ENCODE assay signal across 36 cellular contexts in genomic region chr2:191559569-191559968, GRCh38.
"Had no signal": no experiment of that assay in that cellular context is flagged by ENCODE, and none has a peak within 500 bp of the region (broad histone marks: within the 10 kb centered on the region; RNA-seq: fewer than 3 reads in every experiment).

No MANE protein-coding gene starts in this region.

- H3K27me3 ChIP-seq: adrenal gland, body of pancreas, cardiac muscle cell, esophagus muscularis mucosa, gastroesophageal sphincter had no signal

- DNase-seq: activated B cell treated with CpG ODN at 0.5 μM for 24 hours; activated CD4-positive, alpha-beta T cell treated with anti-CD3 and anti-CD28 coated beads for 48 hours; activated CD4-positive, alpha-beta T cell treated with anti-CD3 and anti-CD28 coated beads, Interleukin-2, amount 50 U/mL, for 1 hour; activated CD4-positive, alpha-beta T cell treated with anti-CD3 and anti-CD28 coated beads, Interleukin-2, amount 50 U/mL, for 48 hours; activated CD8-positive, alpha-beta memory T cell treated with anti-CD3 and anti-CD28 coated beads for 24 hours; activated CD8-positive, alpha-beta T cell treated with anti-CD3 and anti-CD28 coated beads for 36 hours; activated effector memory CD4-positive, alpha-beta T cell treated with Interleukin-2 at 50 U/mL for 16 hours; activated gamma-delta T cell treated with Interleukin-2 at 50 U/mL for 16 hours; activated naive CD4-positive, alpha-beta T cell treated with anti-CD3 and anti-CD28 coated beads for 36 hours; activated naive CD8-positive, alpha-beta T cell treated with anti-CD3 and anti-CD28 coated beads for 36 hours; activated naive CD8-positive, alpha-beta T cell treated with anti-CD3 and anti-CD28 coated beads, Interleukin-2, amount 50 U/mL, for 24 hours; activated T-cell treated with anti-CD3 and anti-CD28 coated beads, Interleukin-2, amount 50 U/mL, for 4 hours; adrenal gland; amygdala; aorta; body of pancreas; cortex of kidney; dermis blood vessel endothelial cell; effector CD4-positive, alpha-beta T cell; effector memory CD8-positive, alpha-beta T cell; foreskin melanocyte; head of caudate nucleus; hippocampal formation; T-helper 1 cell; T-helper 17 cell; T1000; WERI-Rb-1 had no signal

- FAIRE-seq: colon had no signal

- H3K4me3 ChIP-seq: adrenal gland, body of pancreas, cardiac muscle cell, gastroesophageal sphincter had no signal

- H3K27ac ChIP-seq: adrenal gland, body of pancreas, cardiac muscle cell, esophagus muscularis mucosa, WERI-Rb-1 had no signal

- H3K36me3 ChIP-seq: adrenal gland, cardiac muscle cell, esophagus muscularis mucosa, gastroesophageal sphincter, WERI-Rb-1 had no signal

- H3K4me3 Mint-ChIP-seq: activated B cell treated with CpG ODN at 0.5 μM for 24 hours; activated CD8-positive, alpha-beta T cell treated with anti-CD3 and anti-CD28 coated beads for 36 hours; activated naive CD4-positive, alpha-beta T cell treated with anti-CD3 and anti-CD28 coated beads for 36 hours; activated naive CD4-positive, alpha-beta T cell treated with anti-CD3 and anti-CD28 coated beads, Interleukin-2, amount 50 U/mL, for 24 hours; activated naive CD8-positive, alpha-beta T cell treated with anti-CD3 and anti-CD28 coated beads for 36 hours; activated naive CD8-positive, alpha-beta T cell treated with anti-CD3 and anti-CD28 coated beads, Interleukin-2, amount 50 U/mL, for 24 hours; activated T-cell treated with anti-CD3 and anti-CD28 coated beads, Interleukin-2, amount 50 U/mL, for 4 hours; activated T-helper 17 cell treated with anti-CD3 and anti-CD28 coated beads, Interleukin-2, amount 50 U/mL, for 72 hours; central memory CD8-positive, alpha-beta T cell; effector memory CD8-positive, alpha-beta T cell; T-helper 17 cell; T-helper 2 cell treated with Interferon-gamma antibody and Interleukin-4, amounts not matched to agents 5 μg/mL and 100 μg/mL, for 36 hours had no signal

- H3K9me3 Mint-ChIP-seq: activated B cell treated with CpG ODN at 0.5 μM for 24 hours; activated CD8-positive, alpha-beta T cell treated with anti-CD3 and anti-CD28 coated beads for 36 hours; activated naive CD4-positive, alpha-beta T cell treated with anti-CD3 and anti-CD28 coated beads for 36 hours; activated naive CD4-positive, alpha-beta T cell treated with anti-CD3 and anti-CD28 coated beads, Interleukin-2, amount 50 U/mL, for 24 hours; activated naive CD8-positive, alpha-beta T cell treated with anti-CD3 and anti-CD28 coated beads for 36 hours; activated naive CD8-positive, alpha-beta T cell treated with anti-CD3 and anti-CD28 coated beads, Interleukin-2, amount 50 U/mL, for 24 hours; activated T-cell treated with anti-CD3 and anti-CD28 coated beads, Interleukin-2, amount 50 U/mL, for 4 hours; activated T-helper 17 cell treated with anti-CD3 and anti-CD28 coated beads, Interleukin-2, amount 50 U/mL, for 72 hours; central memory CD8-positive, alpha-beta T cell; effector memory CD8-positive, alpha-beta T cell; T-helper 2 cell treated with Interferon-gamma antibody and Interleukin-4, amounts not matched to agents 5 μg/mL and 100 μg/mL, for 36 hours had no signal

- H3K36me3 Mint-ChIP-seq: activated naive CD4-positive, alpha-beta T cell treated with anti-CD3 and anti-CD28 coated beads, Interleukin-2, amount 50 U/mL, for 24 hours; activated naive CD8-positive, alpha-beta T cell treated with anti-CD3 and anti-CD28 coated beads for 36 hours had no signal

- H3K9me3 ChIP-seq: adrenal gland, body of pancreas, esophagus muscularis mucosa, gastroesophageal sphincter had no signal

- H3K4me1 ChIP-seq: adrenal gland, body of pancreas had no signal

- ATAC-seq: activated CD4-positive, CD25-positive, alpha-beta regulatory T cell treated with anti-CD3 and anti-CD28 coated beads, Interleukin-2, amount 50 U/mL, for 24 hours; activated CD8-positive, alpha-beta T cell treated with anti-CD3 and anti-CD28 coated beads for 36 hours; activated naive CD8-positive, alpha-beta T cell treated with anti-CD3 and anti-CD28 coated beads, Interleukin-2, amount 50 U/mL, for 24 hours; activated T-cell treated with anti-CD3 and anti-CD28 coated beads, Interleukin-2, amount 50 U/mL, for 4 hours; activated T-helper 17 cell treated with anti-CD3 and anti-CD28 coated beads, Interleukin-2, amount 50 U/mL, for 72 hours; body of pancreas; effector memory CD8-positive, alpha-beta T cell; gastroesophageal sphincter; T-helper 17 cell had no signal

- H3K4me1 Mint-ChIP-seq: activated T-helper 17 cell treated with anti-CD3 and anti-CD28 coated beads, Interleukin-2, amount 50 U/mL, for 72 hours had no signal

- H3K27ac Mint-ChIP-seq: activated B cell treated with CpG ODN at 0.5 μM for 24 hours; activated CD8-positive, alpha-beta T cell treated with anti-CD3 and anti-CD28 coated beads for 36 hours; activated naive CD4-positive, alpha-beta T cell treated with anti-CD3 and anti-CD28 coated beads for 36 hours; activated naive CD4-positive, alpha-beta T cell treated with anti-CD3 and anti-CD28 coated beads, Interleukin-2, amount 50 U/mL, for 24 hours; activated naive CD8-positive, alpha-beta T cell treated with anti-CD3 and anti-CD28 coated beads for 36 hours; activated naive CD8-positive, alpha-beta T cell treated with anti-CD3 and anti-CD28 coated beads, Interleukin-2, amount 50 U/mL, for 24 hours; activated T-helper 17 cell treated with anti-CD3 and anti-CD28 coated beads, Interleukin-2, amount 50 U/mL, for 72 hours; effector memory CD8-positive, alpha-beta T cell; T-helper 17 cell; T-helper 2 cell treated with Interferon-gamma antibody and Interleukin-4, amounts not matched to agents 5 μg/mL and 100 μg/mL, for 36 hours had no signal
